In genomic region chrX:40155617-40156471, GRCh38 we compare ENCODE assay signal across 8 cellular contexts. TPM values are rescaled to one million over a fixed set of nuclear protein-coding genes. Genes with fewer than 3 reads are reported as not detected.
DNase-seq lines count a peak whose midpoint lies in the region; ATAC-seq and TF ChIP-seq lines count a peak whose summit lies in the region.

No MANE protein-coding gene starts in this region.

- ATAC-seq in PC-3 (peak; percentile 2; the same call in 1 of the 2 replicates), psoas muscle (no peak), GM18873 (IDR thresholded peaks at IDR 0.05; ENCODE audit: low FRiP score, unreplicated experiment) (no peak)

- H3K4me2 ChIP-seq in PC-3 (ENCODE audit: low read length) (peak overlapping the region; percentile 99), MM.1S (ENCODE audit: low read depth, low read length) (no peak overlapping the region)

- H3K4me1 ChIP-seq in PC-3 (ENCODE audit: insufficient read depth, low read length) (peaks cover 22% of the 10 kb centered on the region), psoas muscle (peaks cover 12% of the 10 kb centered on the region), MM.1S (ENCODE audit: low read length) (no peaks in the 10 kb centered on the region)

- H3K4me3 ChIP-seq in PC-3 (ENCODE audit: low read length) (peak overlapping the region; percentile 84), fibroblast of villous mesenchyme (ENCODE audit: low read depth, low read length) (peak overlapping the region; percentile 54), psoas muscle (peak overlapping the region; percentile 59), MM.1S (ENCODE audit: low read length) (no peak overlapping the region)

- H2AFZ ChIP-seq in PC-3 (ENCODE audit: low read length) (peak overlapping the region; percentile 79), MM.1S (ENCODE audit: low read length) (no peak overlapping the region)

- H3K36me3 ChIP-seq in PC-3 (ENCODE audit: low read depth, low read length) (no peaks in the 10 kb centered on the region), psoas muscle (ENCODE audit: insufficient read depth in 1 of 2, low read depth in 1 of 2) (no peaks in the 10 kb centered on the region), MM.1S (replicated peaks; ENCODE audit: insufficient read depth, low read length) (no peaks in the 10 kb centered on the region)

- H3K9ac ChIP-seq in PC-3 (ENCODE audit: low read length) (0 out of 2 replicates have a peak overlapping the region, but pooled peaks have one; percentile 3), MM.1S (ENCODE audit: low read length) (no peak overlapping the region)

- no peaks in the 10 kb centered on the region for H3K79me2 ChIP-seq in PC-3 (ENCODE audit: low read length)
- H3K79me2 ChIP-seq in MM.1S (ENCODE audit: low read length) = no peaks in the 10 kb centered on the region

- BruUV-seq in PC-3 (replicated peaks; lab: Mats Ljungman, UMichigan) = no TSS peak

- 36 to 69% (median 54%) methylated on average over 34 to 72 of the region's 73 CpGs for WGBS in psoas muscle, 3 donors

- no peaks in the 10 kb centered on the region for H3K9me3 ChIP-seq in PC-3 (ENCODE audit: low read length)
- no peaks in the 10 kb centered on the region for H3K9me3 ChIP-seq in psoas muscle
- H3K9me3 ChIP-seq in MM.1S (replicated peaks; ENCODE audit: insufficient read depth, low read length) = no peaks in the 10 kb centered on the region

- TF ChIP-seq CTCF in PC-3 (conservative IDR thresholded peaks at IDR 0.05; ENCODE audit: low read depth, low read length) = no peak
- no peak for TF ChIP-seq CTCF in fibroblast of villous mesenchyme (IDR thresholded peaks at IDR 0.05; ENCODE audit: insufficient read depth, low read depth, low read length)
- no peak for TF ChIP-seq CTCF in psoas muscle (IDR thresholded peaks at IDR 0.05)
- TF ChIP-seq CTCF in MM.1S (IDR thresholded peaks at IDR 0.05; ENCODE audit: low read length) = no peak

- no peak overlapping the region for H3K27ac ChIP-seq in PC-3 (ENCODE audit: low read length)
- H3K27ac ChIP-seq in psoas muscle = peak overlapping the region; percentile 74
- H3K27ac ChIP-seq in MM.1S (ENCODE audit: low read length) = no peak overlapping the region

- H3F3A ChIP-seq in PC-3 (ENCODE audit: low read length, unreplicated experiment) = no peaks in the 10 kb centered on the region
- H3F3A ChIP-seq in MM.1S (ENCODE audit: insufficient read depth, low read length) = peaks cover 6% of the 10 kb centered on the region; the same call in 1 of the 2 replicates

- DNase-seq in ELF-1 (ENCODE audit: low read depth, low spot score) = peak; percentile 67
- DNase-seq in PC-3 = no peak
- DNase-seq in fibroblast of villous mesenchyme (ENCODE audit: low read depth) = no peak
- DNase-seq in psoas muscle = no peak
- DNase-seq in cerebellum (ENCODE audit: low spot score) = no peak
- DNase-seq in MM.1S = no peak
- no peak for DNase-seq in superior temporal gyrus (ENCODE audit: extremely low spot score)

- H4K20me1 ChIP-seq in PC-3 (ENCODE audit: low read length) = no peaks in the 10 kb centered on the region
- H4K20me1 ChIP-seq in MM.1S (ENCODE audit: insufficient read depth, low read length) = no peaks in the 10 kb centered on the region

- intact Hi-C loops in PC-3 (cut with micrococcal nuclease) = loop anchor here (2.0 kb wide), 1 partner anchor 143 kb away; no protein-coding TSS in a partner anchor
- intact Hi-C loops in psoas muscle (cut with DNase I) = loop anchor here (2.0 to 10.0 kb wide), 4 partner anchors 141 to 344 kb away; no protein-coding TSS in a partner anchor

- H3K27me3 ChIP-seq in PC-3 (ENCODE audit: low read length) = no peaks in the 10 kb centered on the region
- H3K27me3 ChIP-seq in psoas muscle (ENCODE audit: insufficient read depth in 3 of 3, low read length in 2 of 3) = peaks cover 0 to 76% (median 0%) of the 10 kb centered on the region in 3 donors
- H3K27me3 ChIP-seq in MM.1S (replicated peaks; ENCODE audit: insufficient read depth, low read length) = no peaks in the 10 kb centered on the region

- H3K9me2 ChIP-seq in PC-3 (replicated peaks; ENCODE audit: low read length) (no peaks in the 10 kb centered on the region), MM.1S (replicated peaks; ENCODE audit: insufficient read depth, low read length) (no peaks in the 10 kb centered on the region)

- CTCF ChIA-PET in PC-3 (lab: Charles Lee) = no interaction called here

- POLR2A ChIA-PET in PC-3 (lab: Charles Lee; ENCODE audit: unreplicated experiment) = no interaction called here

RNA-seq across cellular contexts. Expression of gene BCOR, which starts 58.1 kb away (rescaled TPM):
- total RNA-seq in PC-3 (2014; rRNA removed) (21.8 and 41.9 TPM in 2 replicates), fibroblast of villous mesenchyme (23.8 and 24.2 TPM in 2 replicates), psoas muscle (10 to 100 TPM; 18.3 to 24.3 (median 19.6) TPM), cerebellum (23.5 TPM)
- polyA plus RNA-seq in psoas muscle = 10 to 100 TPM in 2 of 3 donors, 1 to 10 TPM in 1; 6.4 to 14.2 (median 10.1) TPM
